ENCODE assay signal across 1 cellular context in the genomic region with DNA sequence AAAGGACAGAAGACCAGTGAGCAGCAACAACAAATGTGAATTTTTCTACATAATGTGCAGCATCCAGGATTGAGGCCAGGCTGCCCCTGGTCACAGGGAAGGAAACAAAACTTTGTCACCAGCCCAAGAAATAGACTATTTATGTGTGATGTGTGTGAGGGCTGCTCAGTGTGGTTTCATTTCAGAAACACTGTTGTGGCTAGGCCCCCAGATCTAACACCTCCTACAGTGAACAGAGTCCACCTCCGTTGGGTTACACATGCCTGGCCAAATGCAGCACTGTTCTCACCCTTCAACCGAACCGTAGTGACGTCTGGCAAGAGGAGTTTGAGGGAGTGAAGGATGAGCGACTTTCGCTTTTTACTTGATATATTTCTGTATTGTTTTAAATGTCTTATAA.
TF ChIP-seq lines count a peak whose summit lies in the region.

No MANE protein-coding gene starts in this region.

TF ChIP-seq in HepG2, 621 proteins besides CTCF, POLR2A, EP300 and RAD21:
- TF ChIP-seq NFKBIZ (CRISPR knock-in tag; IDR thresholded peaks at IDR 0.05) (no peak), SMAD1 (CRISPR knock-in tag; IDR thresholded peaks at IDR 0.05; ENCODE audit: borderline replicate concordance, low read depth) (no peak), ZNF44 (CRISPR knock-in tag; IDR thresholded peaks at IDR 0.05) (no peak), ZNF441 (CRISPR knock-in tag; IDR thresholded peaks at IDR 0.05; ENCODE audit: borderline replicate concordance) (no peak), FOXA3 (CRISPR knock-in tag; IDR thresholded peaks at IDR 0.05) (no peak), MED13 (CRISPR knock-in tag; IDR thresholded peaks at IDR 0.05) (no peak), BHLHE40 (IDR thresholded peaks at IDR 0.05; ENCODE audit: low read length) (no peak), ZNF660 (CRISPR knock-in tag; IDR thresholded peaks at IDR 0.05; ENCODE audit: borderline replicate concordance, low read depth) (no peak), FLYWCH1 (CRISPR knock-in tag; IDR thresholded peaks at IDR 0.05) (no peak), EEA1 (CRISPR knock-in tag; IDR thresholded peaks at IDR 0.05; ENCODE audit: borderline replicate concordance) (no peak), ARNT2 (CRISPR knock-in tag; IDR thresholded peaks at IDR 0.05; ENCODE audit: low read depth) (no peak), CBX2 (IDR thresholded peaks at IDR 0.05; ENCODE audit: low read depth, low read length) (no peak), CBX2 (CRISPR knock-in tag; IDR thresholded peaks at IDR 0.05; ENCODE audit: low read depth) (no peak), MIXL1 (CRISPR knock-in tag; IDR thresholded peaks at IDR 0.05) (no peak), ZNF788 (CRISPR knock-in tag; IDR thresholded peaks at IDR 0.05; ENCODE audit: borderline replicate concordance) (no peak), TCF12 (IDR thresholded peaks at IDR 0.05) (no peak), TCF12 (CRISPR knock-in tag; IDR thresholded peaks at IDR 0.05) (no peak)
- TF ChIP-seq, protein P1, sequence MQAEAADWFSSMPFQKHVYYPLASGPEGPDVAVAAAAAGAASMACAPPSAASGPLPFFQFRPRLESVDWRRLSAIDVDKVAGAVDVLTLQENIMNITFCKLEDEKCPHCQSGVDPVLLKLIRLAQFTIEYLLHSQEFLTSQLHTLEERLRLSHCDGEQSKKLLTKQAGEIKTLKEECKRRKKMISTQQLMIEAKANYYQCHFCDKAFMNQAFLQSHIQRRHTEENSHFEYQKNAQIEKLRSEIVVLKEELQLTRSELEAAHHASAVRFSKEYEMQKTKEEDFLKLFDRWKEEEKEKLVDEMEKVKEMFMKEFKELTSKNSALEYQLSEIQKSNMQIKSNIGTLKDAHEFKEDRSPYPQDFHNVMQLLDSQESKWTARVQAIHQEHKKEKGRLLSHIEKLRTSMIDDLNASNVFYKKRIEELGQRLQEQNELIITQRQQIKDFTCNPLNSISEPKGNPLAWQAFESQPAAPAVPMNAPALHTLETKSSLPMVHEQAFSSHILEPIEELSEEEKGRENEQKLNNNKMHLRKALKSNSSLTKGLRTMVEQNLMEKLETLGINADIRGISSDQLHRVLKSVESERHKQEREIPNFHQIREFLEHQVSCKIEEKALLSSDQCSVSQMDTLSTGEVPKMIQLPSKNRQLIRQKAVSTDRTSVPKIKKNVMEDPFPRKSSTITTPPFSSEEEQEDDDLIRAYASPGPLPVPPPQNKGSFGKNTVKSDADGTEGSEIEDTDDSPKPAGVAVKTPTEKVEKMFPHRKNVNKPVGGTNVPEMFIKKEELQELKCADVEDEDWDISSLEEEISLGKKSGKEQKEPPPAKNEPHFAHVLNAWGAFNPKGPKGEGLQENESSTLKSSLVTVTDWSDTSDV (CRISPR knock-in tag; IDR thresholded peaks at IDR 0.05) = no peak
- TF ChIP-seq, protein P2, sequence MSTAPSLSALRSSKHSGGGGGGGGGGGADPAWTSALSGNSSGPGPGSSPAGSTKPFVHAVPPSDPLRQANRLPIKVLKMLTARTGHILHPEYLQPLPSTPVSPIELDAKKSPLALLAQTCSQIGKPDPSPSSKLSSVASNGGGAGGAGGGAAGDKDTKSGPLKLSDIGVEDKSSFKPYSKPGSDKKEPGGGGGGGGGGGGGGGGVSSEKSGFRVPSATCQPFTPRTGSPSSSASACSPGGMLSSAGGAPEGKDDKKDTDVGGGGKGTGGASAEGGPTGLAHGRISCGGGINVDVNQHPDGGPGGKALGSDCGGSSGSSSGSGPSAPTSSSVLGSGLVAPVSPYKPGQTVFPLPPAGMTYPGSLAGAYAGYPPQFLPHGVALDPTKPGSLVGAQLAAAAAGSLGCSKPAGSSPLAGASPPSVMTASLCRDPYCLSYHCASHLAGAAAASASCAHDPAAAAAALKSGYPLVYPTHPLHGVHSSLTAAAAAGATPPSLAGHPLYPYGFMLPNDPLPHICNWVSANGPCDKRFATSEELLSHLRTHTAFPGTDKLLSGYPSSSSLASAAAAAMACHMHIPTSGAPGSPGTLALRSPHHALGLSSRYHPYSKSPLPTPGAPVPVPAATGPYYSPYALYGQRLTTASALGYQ (CRISPR knock-in tag; IDR thresholded peaks at IDR 0.05) = no peak
- TF ChIP-seq, protein P3, sequence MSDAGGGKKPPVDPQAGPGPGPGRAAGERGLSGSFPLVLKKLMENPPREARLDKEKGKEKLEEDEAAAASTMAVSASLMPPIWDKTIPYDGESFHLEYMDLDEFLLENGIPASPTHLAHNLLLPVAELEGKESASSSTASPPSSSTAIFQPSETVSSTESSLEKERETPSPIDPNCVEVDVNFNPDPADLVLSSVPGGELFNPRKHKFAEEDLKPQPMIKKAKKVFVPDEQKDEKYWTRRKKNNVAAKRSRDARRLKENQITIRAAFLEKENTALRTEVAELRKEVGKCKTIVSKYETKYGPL (CRISPR knock-in tag; IDR thresholded peaks at IDR 0.05) = no peak
- TF ChIP-seq, protein P4, sequence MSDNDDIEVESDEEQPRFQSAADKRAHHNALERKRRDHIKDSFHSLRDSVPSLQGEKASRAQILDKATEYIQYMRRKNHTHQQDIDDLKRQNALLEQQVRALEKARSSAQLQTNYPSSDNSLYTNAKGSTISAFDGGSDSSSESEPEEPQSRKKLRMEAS (IDR thresholded peaks at IDR 0.05) = no peak
TF ChIP-seq in HepG2: peak in this region for 0.
